8 cellular contexts compared by ENCODE assay signal in genomic region chr1:147444381-147444780, GRCh38.
"Had no signal": no experiment of that assay in that cellular context is flagged by ENCODE, and none has a peak within 500 bp of the region (broad histone marks: within the 10 kb centered on the region; RNA-seq: fewer than 3 reads in every experiment).

No MANE protein-coding gene starts in this region.

- H3K9ac ChIP-seq: KMS-11 had no signal

- DNase-seq: IMR-90, Karpas-422, KBM-7, KG1 had no signal

- FAIRE-seq: HepG2, HTR-8/SVneo had no signal

- ATAC-seq: HepG2 had no signal

- H3K27ac ChIP-seq: HL-60, KMS-11 had no signal

- H3K4me2 ChIP-seq: KMS-11 had no signal
